ENCODE assay signal across 23 cellular contexts in genomic region chr12:62754706-62755105, GRCh38.
"Had no signal": no experiment of that assay in that cellular context is flagged by ENCODE, and none has a peak within 500 bp of the region (broad histone marks: within the 10 kb centered on the region; RNA-seq: fewer than 3 reads in every experiment).

No MANE protein-coding gene starts in this region.

- H3K4me1 ChIP-seq: gastrocnemius medialis, left lung had no signal

- DNase-seq: dermis blood vessel endothelial cell; dorsolateral prefrontal cortex; effector CD4-positive, alpha-beta T cell; effector memory CD4-positive, alpha-beta T cell; erythroblast; esophagus squamous epithelium; foreskin fibroblast; foreskin melanocyte; gastrocnemius medialis; glutamatergic neuron; head of caudate nucleus; heart right ventricle; hippocampal formation; left cardiac atrium; left lung; left ventricle myocardium superior; mammary epithelial cell; mesendoderm; midbrain had no signal

- H3K27ac ChIP-seq: coronary artery, dorsolateral prefrontal cortex, epithelial cell of prostate, esophagus squamous epithelium, gastrocnemius medialis, heart right ventricle, left lung had no signal

- H3K27me3 ChIP-seq: dorsolateral prefrontal cortex, esophagus squamous epithelium, gastrocnemius medialis, heart right ventricle, left lung had no signal

- H3K4me3 ChIP-seq: coronary artery, dorsolateral prefrontal cortex, esophagus squamous epithelium, gastrocnemius medialis, heart right ventricle, left lung, lung had no signal

- H3K9me3 ChIP-seq: esophagus squamous epithelium, gastrocnemius medialis, heart right ventricle, left lung had no signal

- ATAC-seq: esophagus mucosa, gastrocnemius medialis, heart right ventricle, left cardiac atrium, left lung, left ventricle myocardium superior had no signal

- H3K36me3 ChIP-seq: esophagus squamous epithelium, gastrocnemius medialis, heart right ventricle, left lung had no signal
